8 cellular contexts compared by ENCODE assay signal in genomic region chr5:141349917-141350619, GRCh38. TPM values are rescaled to one million over a fixed set of nuclear protein-coding genes. Genes with fewer than 3 reads are reported as not detected.
DNase-seq lines count a peak whose midpoint lies in the region; ATAC-seq lines count a peak whose summit lies in the region.

PCDHGB1 (plus strand) TSS chr5:141350099; CDS start chr5:141350261, 162 bp downstream.

- WGBS in GM23248 (ENCODE audit: low coverage in 1 of 2, low lambda C conversion rate in 2 of 2, missing lambda C conversion rate in 2 of 2), 2 experiments = 31 to 38% methylated on average over 29 of the region's 29 CpGs

- H3K9me3 ChIP-seq in GM23248 (ENCODE audit: low read depth) = no peaks in the 10 kb centered on the region
- H3K9me3 ChIP-seq in iPS-20b (ENCODE audit: insufficient read depth, low read depth, low read length) = peaks cover 53% of the 10 kb centered on the region
- peaks cover 26 to 44% of the 10 kb centered on the region in 2 donors for H3K9me3 ChIP-seq in stomach smooth muscle (ENCODE audit: control insufficient read depth in 2 of 2, low read length in 2 of 2)

- H3K4me1 ChIP-seq in GM23248 (ENCODE audit: insufficient read depth) (no peaks in the 10 kb centered on the region), iPS-20b (ENCODE audit: insufficient read depth, low read length) (no peaks in the 10 kb centered on the region), stomach smooth muscle (ENCODE audit: control insufficient read depth, insufficient read depth, low read length) (no peaks in the 10 kb centered on the region)

- no peaks in the 10 kb centered on the region for H3K36me3 ChIP-seq in GM23248 (ENCODE audit: low read depth)
- H3K36me3 ChIP-seq in iPS-20b (ENCODE audit: insufficient read depth, low read depth, low read length) = no peaks in the 10 kb centered on the region
- no peaks in the 10 kb centered on the region for H3K36me3 ChIP-seq in stomach smooth muscle (ENCODE audit: control insufficient read depth in 2 of 2, insufficient read depth in 2 of 2, low read length in 2 of 2)

- no peaks in the 10 kb centered on the region for H3K79me2 ChIP-seq in GM23248 (ENCODE audit: insufficient read depth)

- H3K4me3 ChIP-seq in GM23248 (peak within 1 kb of the TSS; percentile 41), iPS-20b (ENCODE audit: low read length) (peak within 1 kb of the TSS; percentile 42; the same call in 1 of the 2 replicates), stomach smooth muscle (ENCODE audit: low read length in 2 of 2) (peak within 1 kb of the TSS; percentile 40 to 65)

- H3F3A ChIP-seq in GM23248 (ENCODE audit: insufficient read depth) = no peaks in the 10 kb centered on the region

- H3K27ac ChIP-seq in GM23248 (no peak within 1 kb of the TSS), iPS-20b (ENCODE audit: low read length) (no peak within 1 kb of the TSS), stomach smooth muscle (ENCODE audit: low read length) (no peak within 1 kb of the TSS)

- H3K4me2 ChIP-seq in GM23248 (ENCODE audit: unreplicated experiment) = no peak within 1 kb of the TSS

- peak within 1 kb of the TSS; percentile 37; the same call in 1 of the 2 replicates for H2AFZ ChIP-seq in GM23248

- DNase-seq in DMS53 treated with DMSO at 0.1 percent for 48 hours (lab: John Stamatoyannopoulos, UW; ENCODE audit: unreplicated experiment) (peak; percentile 85), GM23248 (peak; percentile 62), NCI-H226 (peak; percentile 38), amniotic stem cell (lab: John Stamatoyannopoulos, UW) (peak; percentile 13)

- H4K20me1 ChIP-seq in GM23248 (ENCODE audit: insufficient read depth) = no peaks in the 10 kb centered on the region

- H3K9me2 ChIP-seq in GM23248 (ENCODE audit: insufficient read depth) = no peaks in the 10 kb centered on the region

- ATAC-seq in GM21737 (IDR thresholded peaks at IDR 0.05; ENCODE audit: unreplicated experiment) (no peak), GM18873 (IDR thresholded peaks at IDR 0.05; ENCODE audit: low FRiP score, unreplicated experiment) (no peak)

- H3K27me3 ChIP-seq in GM23248 (replicated peaks; ENCODE audit: insufficient read depth) = no peaks in the 10 kb centered on the region
- no peaks in the 10 kb centered on the region for H3K27me3 ChIP-seq in iPS-20b (ENCODE audit: insufficient read depth, low read length)
- peaks cover 0 to 7% of the 10 kb centered on the region in 2 donors for H3K27me3 ChIP-seq in stomach smooth muscle (ENCODE audit: control insufficient read depth in 1 of 2, insufficient read depth in 2 of 2, low read length in 2 of 2)

- in situ Hi-C loops in GM23248 (cut with MboI) = no loop called here

- H3K9ac ChIP-seq in GM23248 (no peak within 1 kb of the TSS), iPS-20b (ENCODE audit: low read depth, low read length) (no peak within 1 kb of the TSS), stomach smooth muscle (ENCODE audit: low read length in 2 of 2) (no peak within 1 kb of the TSS)

RNA-seq across cellular contexts. Expression of gene PCDHGB1, which starts in this region (rescaled TPM):
- total RNA-seq in GM23248 (2014; rRNA removed; shearing (Covaris generic)) = 0.25 and 0.86 TPM in 2 replicates
- polyA plus RNA-seq in GM23248 (2016; fragmentation: Nextera tagmentation; extraction: Ambion mirVana) = 0.16 and 0.19 TPM in 2 replicates

Comparison
In these comparisons a context has a peak if more than half of its experiments do, and no peak if none do; other contexts are left out.
1. Peak in DNase-seq and H3K4me3 ChIP-seq in GM23248; RNA of the gene not detected or under 1 TPM.
2. DNase-seq: peak in every context shown above with its lines; median percentile 85 in DMS53 treated with DMSO at 0.1 percent for 48 hours; 62 in GM23248; 38 in NCI-H226; 13 in amniotic stem cell.